ENCODE assay signal across 14 cellular contexts in genomic region chrX:50799531-50799961, GRCh38. TPM values are rescaled to one million over a fixed set of nuclear protein-coding genes. Genes with fewer than 3 reads are reported as not detected.
DNase-seq lines count a peak whose midpoint lies in the region; ATAC-seq, FAIRE-seq and TF ChIP-seq lines count a peak whose summit lies in the region.
"Had no signal": no experiment of that assay in that cellular context is flagged by ENCODE, and none has a peak within 500 bp of the region (broad histone marks: within the 10 kb centered on the region; RNA-seq: fewer than 3 reads in every experiment).

No MANE protein-coding gene starts in this region.

- no peaks in the 10 kb centered on the region for H3K9me1 ChIP-seq in keratinocyte (ENCODE audit: control insufficient read depth, extremely low read depth, insufficient read depth, low read length)

- H2AFZ ChIP-seq in keratinocyte (ENCODE audit: control insufficient read depth, low read length): peak overlapping the region; percentile 32

- H3K27ac ChIP-seq in keratinocyte (ENCODE audit: control insufficient read depth, insufficient read depth, low read length): peak overlapping the region; percentile 38

- H3K4me1 ChIP-seq in keratinocyte (ENCODE audit: control insufficient read depth, extremely low read depth, insufficient read depth, low read length): peaks cover 13% of the 10 kb centered on the region

- ATAC-seq in left lobe of liver (no peak), GM21447 (IDR thresholded peaks at IDR 0.05; ENCODE audit: unreplicated experiment) (no peak)

- TF ChIP-seq CTCF in bronchial epithelial cell (IDR thresholded peaks at IDR 0.05; ENCODE audit: insufficient read depth, low read length, severe bottlenecking) (no peak), keratinocyte (optimal IDR thresholded peaks at IDR 0.05 in 1 of 3, IDR thresholded peaks at IDR 0.05 in 1 of 3, conservative IDR thresholded peaks at IDR 0.05 in 1 of 3; ENCODE audit: extremely low read depth in 1 of 3, insufficient read depth in 2 of 3, low read length in 3 of 3) (no peak)

- H3K36me3 ChIP-seq in bronchial epithelial cell (ENCODE audit: control insufficient read depth, insufficient read depth, low read length): no peaks in the 10 kb centered on the region
- no peaks in the 10 kb centered on the region for H3K36me3 ChIP-seq in keratinocyte (ENCODE audit: control insufficient read depth in 2 of 2, extremely low read depth in 1 of 2, insufficient read depth in 2 of 2, low read length in 2 of 2)

- no peaks in the 10 kb centered on the region for H4K20me1 ChIP-seq in keratinocyte (ENCODE audit: control insufficient read depth, extremely low read depth, insufficient read depth, low read length)

- intact Hi-C loops in posterior vena cava (cut with DNase I): no loop called here

- DNase-seq in HT1080 (ENCODE audit: low read depth): peak; percentile 35
- peak; percentile 92 for DNase-seq in bronchial epithelial cell (ENCODE audit: low read depth)
- peak; percentile 36 for DNase-seq in keratinocyte (ENCODE audit: low read depth, low spot score)
- DNase-seq in renal cortical epithelial cell (ENCODE audit: low read depth): peak; percentile 74
- no peak for DNase-seq in left lobe of liver (ENCODE audit: low spot score)
- no peak for DNase-seq in NCI-H226
- DNase-seq in posterior vena cava (ENCODE audit: low spot score): no peak
- DNase-seq: activated CD4-positive, alpha-beta T cell treated with anti-CD3 and anti-CD28 coated beads, Interleukin-2, amount 10 ng/mL, durations not matched to agents 7 days and 5 days; activated effector memory CD4-positive, alpha-beta T cell treated with anti-CD3 and anti-CD28 coated beads, Interleukin-2, amount 50 U/mL, for 16 hours had no signal

- no peaks in the 10 kb centered on the region for H3K79me2 ChIP-seq in keratinocyte (ENCODE audit: control insufficient read depth, insufficient read depth, low read length)

- H3K9me3 ChIP-seq in keratinocyte (ENCODE audit: control insufficient read depth, low read depth, low read length): no peaks in the 10 kb centered on the region

- FAIRE-seq in bronchial epithelial cell (lab: Jason Lieb, UNC) (peak; percentile 94), keratinocyte (lab: Jason Lieb, UNC) (peak; percentile 74)
- FAIRE-seq: frontal cortex, GM12892 had no signal

- H3K27me3 ChIP-seq in bronchial epithelial cell (ENCODE audit: control insufficient read depth, insufficient read depth, low read length) (no peaks in the 10 kb centered on the region), keratinocyte (ENCODE audit: control insufficient read depth, extremely low read depth, insufficient read depth, low read length) (no peaks in the 10 kb centered on the region)

- peak overlapping the region; percentile 2 for H3K9ac ChIP-seq in keratinocyte (ENCODE audit: control insufficient read depth, extremely low read depth, insufficient read depth, low read length)

- H3K4me3 ChIP-seq in bronchial epithelial cell (ENCODE audit: low read depth, low read length) (peak overlapping the region; percentile 0), keratinocyte (ENCODE audit: control insufficient read depth in 2 of 3, extremely low read depth in 1 of 3, insufficient read depth in 2 of 3, low read depth in 1 of 3, low read length in 3 of 3) (peak overlapping the region in 1 of 3 experiments; percentile 5)

- dilution Hi-C loops in keratinocyte (cut with MboI; ENCODE audit: extremely low pct_ligation_motif_present, low sequenced_read_pairs): no loop called here

- peak overlapping the region; percentile 55 for H3K4me2 ChIP-seq in keratinocyte (ENCODE audit: control insufficient read depth, extremely low read depth, insufficient read depth, low read depth, low read length)

RNA-seq across cellular contexts. Expression of gene SHROOM4, which starts 14.4 kb away (rescaled TPM):
- total RNA-seq in HT1080 (2014; rRNA removed; shearing (Covaris generic)): 1.5 and 1.9 TPM in 2 replicates
- polyA plus RNA-seq in HT1080 (2015; cell fraction: cytosol; rRNA removed): 1.00 and 1.2 TPM in 2 replicates
- polyA plus RNA-seq in HT1080 (2015; cell fraction: nucleus; rRNA removed): 3.6 and 4.1 TPM in 2 replicates
- total RNA-seq in bronchial epithelial cell (0.26 and 0.51 TPM in 2 replicates), renal cortical epithelial cell (4.9 and 12.7 TPM in 2 replicates), left lobe of liver (0.75 TPM), posterior vena cava (10 to 100 TPM in 1 of 2 donors, 1 to 10 TPM in 1; 8.0 to 11.5 TPM)
- polyA plus RNA-seq in keratinocyte: 0.50 to 0.76 TPM (median 0.59 TPM) in 3 replicates
- 0.17 TPM for polyA plus RNA-seq in keratinocyte (2011; ENCODE audit: low read depth)
- 0.34 and 0.39 TPM in 2 replicates for polyA plus RNA-seq in keratinocyte (2011; cell fraction: cytosol; rRNA removed)
- 1.0 and 1.4 TPM in 2 replicates for polyA plus RNA-seq in keratinocyte (2011; cell fraction: nucleus; rRNA removed)
- polyA plus RNA-seq in keratinocyte (2012; ENCODE audit: low replicate concordance): 0.10 and 0.65 TPM in 2 replicates
- polyA minus RNA-seq in keratinocyte: 1.1 to 2.2 TPM (median 1.2 TPM) in 3 replicates
- polyA minus RNA-seq in keratinocyte (2011; cell fraction: cytosol; rRNA and poly(A)+ RNA removed): 0.38 TPM
- polyA minus RNA-seq in keratinocyte (2011; cell fraction: nucleus; rRNA and poly(A)+ RNA removed): 1.1 and 2.4 TPM in 2 replicates
- total RNA-seq: activated CD4-positive, alpha-beta T cell treated with anti-CD3 and anti-CD28 coated beads, Interleukin-2, amount 10 ng/mL, durations not matched to agents 7 days and 5 days; OCI-LY7; T-helper 1 cell treated with Interleukin-12 subunit alpha and Interleukin-12 subunit beta and Interleukin-4 antibody, amounts not matched to agents 30 ng/mL and 1 ng/mL, for 36 hours had no signal

Comparison
In these comparisons a context has a peak if more than half of its experiments do, and no peak if none do; other contexts are left out.
1. DNase-seq: peak in HT1080 (single experiment), bronchial epithelial cell (single experiment), keratinocyte (single experiment) and renal cortical epithelial cell (single experiment); none in left lobe of liver (single experiment), NCI-H226 (single experiment) and posterior vena cava (single experiment).